In genomic region chr10:71212249-71213126, GRCh38 we compare ENCODE assay signal across 8 cellular contexts. TPM values are rescaled to one million over a fixed set of nuclear protein-coding genes. Genes with fewer than 3 reads are reported as not detected.
DNase-seq lines count a peak whose midpoint lies in the region; ATAC-seq and TF ChIP-seq lines count a peak whose summit lies in the region.

UNC5B (plus strand) TSS chr10:71212570; CDS start chr10:71212986, 416 bp downstream.

- H3K9me3 ChIP-seq in MG63, result no peaks in the 10 kb centered on the region
- no peaks in the 10 kb centered on the region for H3K9me3 ChIP-seq in SK-N-MC (ENCODE audit: low read depth, low read length)
- H3K9me3 ChIP-seq in upper lobe of left lung, result no peaks in the 10 kb centered on the region

- WGBS in upper lobe of left lung, 2 donors, result 1% methylated on average over 55 of the region's 110 CpGs; no CpG with 5 or more reads in 1 of the 2 donors

- DNase-seq in DMS53 treated with DMSO at 0.1 percent for 48 hours (lab: John Stamatoyannopoulos, UW; ENCODE audit: unreplicated experiment), result peak; percentile 72
- peak; percentile 86 for DNase-seq in MG63
- DNase-seq in SK-N-MC (ENCODE audit: low read depth, low spot score), result no peak
- DNase-seq in amygdala (lab: John Stamatoyannopoulos, UW), result peak in 54 of 56 donors; percentile 49 to 93 (median 85)
- DNase-seq in left cardiac atrium, result peak; percentile 92
- DNase-seq in pons (ENCODE audit: low spot score), result peak; percentile 88
- peak; percentile 84 to 99 for DNase-seq in upper lobe of left lung

- peak; percentile 35 to 85 (median 60) for TF ChIP-seq CTCF in upper lobe of left lung (IDR thresholded peaks at IDR 0.05)

- intact Hi-C loops in left cardiac atrium (cut with DNase I), result loop anchor here (2.0 to 10.0 kb wide), 4 partner anchors 56 to 305 kb away; no protein-coding TSS in a partner anchor

- no peak for TF ChIP-seq EP300 in upper lobe of left lung (IDR thresholded peaks at IDR 0.05)

- ATAC-seq in left cardiac atrium (peak; percentile 89 to 91), upper lobe of left lung (ENCODE audit: low FRiP score in 2 of 2) (peak; percentile 84 to 94), GM18517 (IDR thresholded peaks at IDR 0.05; ENCODE audit: unreplicated experiment) (no peak)

- no peaks in the 10 kb centered on the region for H3K36me3 ChIP-seq in MG63
- H3K36me3 ChIP-seq in SK-N-MC (ENCODE audit: insufficient read depth, low read length), result no peaks in the 10 kb centered on the region
- no peaks in the 10 kb centered on the region for H3K36me3 ChIP-seq in upper lobe of left lung

- peak in 3 of 4 donors; percentile 63 to 86 (median 76) for TF ChIP-seq POLR2A in upper lobe of left lung (IDR thresholded peaks at IDR 0.05)

- H3K4me3 ChIP-seq in MG63 (peak within 1 kb of the TSS; percentile 73), SK-N-MC (peak within 1 kb of the TSS; percentile 75), upper lobe of left lung (peak within 1 kb of the TSS; percentile 61 to 90 (median 84))

- H3K27ac ChIP-seq in SK-N-MC, result no peak within 1 kb of the TSS
- H3K27ac ChIP-seq in upper lobe of left lung, result peak within 1 kb of the TSS; percentile 77 to 91 (median 89)

- peaks cover 29 to 52% (median 38%) of the 10 kb centered on the region in 4 donors for H3K4me1 ChIP-seq in upper lobe of left lung

- H3K9ac ChIP-seq in SK-N-MC (ENCODE audit: insufficient read length), result peak within 1 kb of the TSS; percentile 60

- peaks cover 7% of the 10 kb centered on the region; the same call in 1 of the 2 replicates for H3K27me3 ChIP-seq in MG63
- peaks cover 0 to 6% (median 0%) of the 10 kb centered on the region in 4 donors for H3K27me3 ChIP-seq in upper lobe of left lung

RNA-seq across cellular contexts. Expression of gene UNC5B, which starts in this region (rescaled TPM):
- 8.0 and 11.4 TPM in 2 replicates for total RNA-seq in MG63 (2014; rRNA removed; shearing (Covaris generic); ENCODE audit: low replicate concordance)
- total RNA-seq in left cardiac atrium (10 to 100 TPM; 12.4 to 17.7 TPM), upper lobe of left lung (10 to 100 TPM in 4 of 6 donors, 1 to 10 TPM in 2; 8.4 to 27.7 (median 20.5) TPM)
